Comparison of ENCODE assay signal across 26 cellular contexts in genomic region chr16:21179126-21179982, GRCh38. TPM values are rescaled to one million over a fixed set of nuclear protein-coding genes. Genes with fewer than 3 reads are reported as not detected.
DNase-seq lines count a peak whose midpoint lies in the region; ATAC-seq, FAIRE-seq and TF ChIP-seq lines count a peak whose summit lies in the region.
"Had no signal": no experiment of that assay in that cellular context is flagged by ENCODE, and none has a peak within 500 bp of the region (broad histone marks: within the 10 kb centered on the region; RNA-seq: fewer than 3 reads in every experiment).

No MANE protein-coding gene starts in this region.

- DNase-seq in Right ventricle myocardium inferior (ENCODE audit: missing footprints) (no peak), cardiac septum (ENCODE audit: low spot score) (no peak), heart right ventricle (peak in 1 of 2 donors; percentile 15), myocyte (ENCODE audit: low read depth) (peak; percentile 17), urothelium cell line (ENCODE audit: low spot score) (no peak), GM13977 (ENCODE audit: low spot score) (no peak), endodermal cell (no peak)
- DNase-seq: 8988T; BE2C; CD4-positive, CD25-positive, alpha-beta regulatory T cell; COR-L47; GM23248; KG1; NCI-H1417; NCI-H187; NCI-H2107; NCI-H2227 treated with DMSO at 0.1 percent for 48 hours; NCI-H510A treated with DMSO at 0.1 percent for 48 hours; NCI-H82; OCI-M1; RPMI8226; SJCRH30 had no signal

- in situ Hi-C loops in GM13977 (cut with MboI; ENCODE audit: low pct_unique_long_range_greater_than_20kb, low sequenced_read_pairs, unreplicated experiment): no loop called here

- no peaks in the 10 kb centered on the region for H3K27me3 Mint-ChIP-seq in endodermal cell (ENCODE audit: insufficient read depth)
- H3K27me3 Mint-ChIP-seq: CD4-positive, CD25-positive, alpha-beta regulatory T cell had no signal

- ATAC-seq in Right ventricle myocardium inferior: peak; percentile 76
- peak in 7 of 8 donors; percentile 22 to 92 (median 62) for ATAC-seq in heart right ventricle
- ATAC-seq in HG02885 (IDR thresholded peaks at IDR 0.05; ENCODE audit: poor library complexity, unreplicated experiment): no peak

- H3K9me3 ChIP-seq in heart right ventricle (peaks cover 0 to 8% (median 0%) of the 10 kb centered on the region in 11 donors), endodermal cell (ENCODE audit: control insufficient read depth, low read length) (peaks cover 57% of the 10 kb centered on the region)
- H3K9me3 ChIP-seq: BE2C, SJCRH30 had no signal

- intact Hi-C loops in Right ventricle myocardium inferior (cut with DNase I): no loop called here
- intact Hi-C loops in cardiac septum (cut with DNase I): no loop called here
- intact Hi-C loops in heart right ventricle (cut with DNase I): loop anchor here in 1 of 10 donors (10.0 kb wide), 1 partner anchor 1495 kb away; no protein-coding TSS in a partner anchor

- H3K27me3 ChIP-seq in heart right ventricle: no peaks in the 10 kb centered on the region
- H3K27me3 ChIP-seq in endodermal cell (ENCODE audit: control insufficient read depth, insufficient read depth, low read length, poor library complexity, severe bottlenecking): no peaks in the 10 kb centered on the region
- H3K27me3 ChIP-seq: BE2C, SJCRH30 had no signal

- no peak overlapping the region for H3K4me3 ChIP-seq in heart right ventricle
- no peak overlapping the region for H3K4me3 ChIP-seq in endodermal cell (ENCODE audit: low read length)
- H3K4me3 ChIP-seq: GM23248, HAP-1, SJCRH30 had no signal

- H3K9ac ChIP-seq in endodermal cell (ENCODE audit: extremely low read depth, low read length, poor library complexity, severe bottlenecking): no peak overlapping the region
- H3K9ac ChIP-seq: GM23248 had no signal

- peaks cover 75% of the 10 kb centered on the region for H3K36me3 Mint-ChIP-seq in endodermal cell (ENCODE audit: low read depth)

- H3K4me1 ChIP-seq in heart right ventricle (peaks cover 0 to 9% (median 0%) of the 10 kb centered on the region in 9 donors), endodermal cell (ENCODE audit: control insufficient read depth, insufficient read depth, low read length) (no peaks in the 10 kb centered on the region)
- H3K4me1 ChIP-seq: BE2C, HAP-1, SJCRH30 had no signal

- TF ChIP-seq CTCF in heart right ventricle (IDR thresholded peaks at IDR 0.05) (no peak), GM13977 (IDR thresholded peaks at IDR 0.05; ENCODE audit: extremely low read depth, insufficient read depth, missing control alignments) (no peak), endodermal cell (conservative IDR thresholded peaks at IDR 0.05) (no peak)

- H3K36me3 ChIP-seq in heart right ventricle (peaks cover 0 to 96% (median 50%) of the 10 kb centered on the region in 9 donors), endodermal cell (ENCODE audit: control insufficient read depth, insufficient read depth, low read length) (peaks cover 73% of the 10 kb centered on the region)
- H3K36me3 ChIP-seq: BE2C, SJCRH30 had no signal

- H3K4me3 Mint-ChIP-seq in endodermal cell: no peak overlapping the region
- H3K4me3 Mint-ChIP-seq: CD4-positive, CD25-positive, alpha-beta regulatory T cell had no signal

- H3K27ac ChIP-seq in heart right ventricle: peak overlapping the region in 3 of 10 donors; percentile 21 to 37 (median 25)
- no peak overlapping the region for H3K27ac ChIP-seq in endodermal cell (ENCODE audit: low read depth, low read length)
- H3K27ac ChIP-seq: GM23248, SJCRH30 had no signal

- 72 to 74% methylated on average over 13 of the region's 13 CpGs for WGBS in heart right ventricle, 2 donors
- WGBS in endodermal cell (ENCODE audit: insufficient coverage in 1 of 2, insufficient read length in 1 of 2), 2 experiments: 94 to 96% methylated on average over 5 to 13 of the region's 13 CpGs

- FAIRE-seq in urothelium cell line (lab: Jason Lieb, UNC): no peak
- FAIRE-seq: G401.6 had no signal

- H3K9me3 Mint-ChIP-seq in endodermal cell: peaks cover 30% of the 10 kb centered on the region

- H3K27ac Mint-ChIP-seq in endodermal cell: no peak overlapping the region
- H3K27ac Mint-ChIP-seq: CD4-positive, CD25-positive, alpha-beta regulatory T cell had no signal

- no peaks in the 10 kb centered on the region for H3K4me1 Mint-ChIP-seq in endodermal cell
- H3K4me1 Mint-ChIP-seq: CD4-positive, CD25-positive, alpha-beta regulatory T cell had no signal

RNA-seq across cellular contexts. Expression of gene LDAF1, which starts 20.9 kb away (rescaled TPM):
- total RNA-seq in Right ventricle myocardium inferior (129 TPM), cardiac septum (104 TPM), heart right ventricle (100 to 1,000 TPM; 116 to 182 (median 143) TPM), myocyte (8.0 and 9.5 TPM in 2 replicates), endodermal cell (10 to 100 TPM; 16.5 to 28.8 TPM)
- polyA plus RNA-seq in heart right ventricle: 10 to 100 TPM; 21.0 to 21.9 TPM
- polyA plus RNA-seq in myocyte (2012): 22.3 TPM
- polyA plus RNA-seq in endodermal cell (2013, experiment 1 of 2): 32.2 TPM
- polyA plus RNA-seq in endodermal cell (2013, experiment 2 of 2): 26.5 TPM

RNA-seq across cellular contexts. Expression of gene DNAH3, which starts 28.7 kb away (rescaled TPM):
- total RNA-seq in Right ventricle myocardium inferior (1.0 TPM), cardiac septum (0.40 TPM), heart right ventricle (1 to 10 TPM in 6 of 10 donors, under 1 TPM in 4; 0.39 to 3.7 (median 1.1) TPM), myocyte (0.03 and 0.05 TPM in 2 replicates), endodermal cell (under 1 TPM; 0.40 to 0.82 TPM)
- polyA plus RNA-seq in heart right ventricle: 1 to 10 TPM in 1 of 2 donors, not detected in 1; 1.0 TPM
- polyA plus RNA-seq in myocyte (2012): 0.04 TPM
- 0.11 TPM for polyA plus RNA-seq in endodermal cell (2013, experiment 1 of 2)
- 0.29 TPM for polyA plus RNA-seq in endodermal cell (2013, experiment 2 of 2)
- total RNA-seq: CD4-positive, CD25-positive, alpha-beta regulatory T cell; GM23248; SJCRH30 had no signal
- polyA plus RNA-seq: AG04450, GM23248 had no signal

RNA-seq across cellular contexts. Expression of gene ZP2, which starts 32.0 kb away (rescaled TPM):
- total RNA-seq in Right ventricle myocardium inferior (not detected), cardiac septum (not detected), heart right ventricle (not detected), myocyte (not detected in 2 replicates), endodermal cell (not detected)
- polyA plus RNA-seq in heart right ventricle: not detected
- polyA plus RNA-seq in myocyte (2012): not detected
- not detected for polyA plus RNA-seq in endodermal cell (2013, experiment 1 of 2)
- not detected for polyA plus RNA-seq in endodermal cell (2013, experiment 2 of 2)
- total RNA-seq: CD4-positive, CD25-positive, alpha-beta regulatory T cell; GM23248; SJCRH30 had no signal
- polyA plus RNA-seq: AG04450; CD4-positive, CD25-positive, alpha-beta regulatory T cell; GM23248 had no signal

RNA-seq across cellular contexts. Expression of gene ANKS4B, which starts 54.1 kb away (rescaled TPM):
- total RNA-seq in Right ventricle myocardium inferior (not detected), cardiac septum (not detected), heart right ventricle (not detected), myocyte (0.03 TPM in 1 of 2 replicates, not detected in the other), endodermal cell (1 to 10 TPM in 1 of 2 donors, under 1 TPM in 1; 0.90 to 1.6 TPM)
- not detected for polyA plus RNA-seq in heart right ventricle
- not detected for polyA plus RNA-seq in myocyte (2012)
- polyA plus RNA-seq in endodermal cell (2013, experiment 1 of 2): 0.14 TPM
- polyA plus RNA-seq in endodermal cell (2013, experiment 2 of 2): 0.21 TPM
- total RNA-seq: CD4-positive, CD25-positive, alpha-beta regulatory T cell; GM23248 had no signal
- polyA plus RNA-seq: CD4-positive, CD25-positive, alpha-beta regulatory T cell; GM23248 had no signal
